18 cellular contexts compared by ENCODE assay signal in genomic region chr11:11037162-11037732, GRCh38.
DNase-seq lines count a peak whose midpoint lies in the region; ATAC-seq and TF ChIP-seq lines count a peak whose summit lies in the region.
"Had no signal": no experiment of that assay in that cellular context is flagged by ENCODE, and none has a peak within 500 bp of the region (broad histone marks: within the 10 kb centered on the region; RNA-seq: fewer than 3 reads in every experiment).

No MANE protein-coding gene starts in this region.

- H3K4me2 ChIP-seq in OCI-LY7 (ENCODE audit: low read length): no peak overlapping the region
- H3K4me2 ChIP-seq: smooth muscle cell had no signal

- peaks cover 2% of the 10 kb centered on the region for H3K4me1 Mint-ChIP-seq in activated naive CD8-positive, alpha-beta T cell treated with anti-CD3 and anti-CD28 coated beads, Interleukin-2, amount 10 ng/mL, durations not matched to agents 7 days and 5 days
- H3K4me1 Mint-ChIP-seq in activated naive CD8-positive, alpha-beta T cell treated with anti-CD3 and anti-CD28 coated beads, Interleukin-2, amount 50 U/mL, for 24 hours: peaks cover 4% of the 10 kb centered on the region
- H3K4me1 Mint-ChIP-seq: naive B cell had no signal

- no peaks in the 10 kb centered on the region for H3K9me3 ChIP-seq in OCI-LY7 (ENCODE audit: low read length)
- no peaks in the 10 kb centered on the region for H3K9me3 ChIP-seq in lower lobe of right lung
- no peaks in the 10 kb centered on the region for H3K9me3 ChIP-seq in tibial artery
- H3K9me3 ChIP-seq: BLaER1 treated with 17β-estradiol and CSF1 and Interleukin-3, amounts not matched to agents 10 nM and 100 nM; breast epithelium had no signal

- no peak overlapping the region for H3K27ac ChIP-seq in OCI-LY7 (ENCODE audit: low read depth, low read length, poor library complexity, severe bottlenecking)
- no peak overlapping the region for H3K27ac ChIP-seq in lower lobe of right lung
- H3K27ac ChIP-seq in tibial artery: peak overlapping the region; percentile 70 to 76
- H3K27ac ChIP-seq: BLaER1 treated with 17β-estradiol and CSF1 and Interleukin-3, amounts not matched to agents 10 nM and 100 nM; breast epithelium had no signal

- H3K9me3 Mint-ChIP-seq in activated naive CD8-positive, alpha-beta T cell treated with anti-CD3 and anti-CD28 coated beads, Interleukin-2, amount 10 ng/mL, durations not matched to agents 7 days and 5 days: no peaks in the 10 kb centered on the region
- H3K9me3 Mint-ChIP-seq in activated naive CD8-positive, alpha-beta T cell treated with anti-CD3 and anti-CD28 coated beads, Interleukin-2, amount 50 U/mL, for 24 hours: no peaks in the 10 kb centered on the region
- H3K9me3 Mint-ChIP-seq: dendritic cell treated with granulocyte-macrophage colony-stimulating factor and Interleukin-4, amounts not matched to agents 40 ng/mL and 50 ng/mL, for 4 days; T-helper 1 cell treated with Interleukin-12 subunit alpha and Interleukin-12 subunit beta and Interleukin-4 antibody, amounts not matched to agents 30 μg/mL and 1 μg/mL, for 36 hours had no signal

- H2AFZ ChIP-seq in OCI-LY7 (ENCODE audit: low read length): no peak overlapping the region
- H2AFZ ChIP-seq: parathyroid adenoma had no signal

- H4K20me1 ChIP-seq in OCI-LY7 (ENCODE audit: insufficient read depth, low read length): no peaks in the 10 kb centered on the region
- H4K20me1 ChIP-seq: BLaER1 treated with 17β-estradiol and CSF1 and Interleukin-3, amounts not matched to agents 10 nM and 100 nM had no signal

- H3K4me1 ChIP-seq in OCI-LY7 (ENCODE audit: insufficient read depth, low read length, poor library complexity, severe bottlenecking) (no peaks in the 10 kb centered on the region), lower lobe of right lung (peaks cover 15% of the 10 kb centered on the region), tibial artery (peaks cover 0 to 29% (median 12%) of the 10 kb centered on the region in 4 donors)
- H3K4me1 ChIP-seq: breast epithelium had no signal

- no peak for DNase-seq in activated naive CD8-positive, alpha-beta T cell treated with anti-CD3 and anti-CD28 coated beads, Interleukin-2, amount 10 ng/mL, durations not matched to agents 7 days and 5 days
- DNase-seq in activated naive CD8-positive, alpha-beta T cell treated with anti-CD3 and anti-CD28 coated beads, Interleukin-2, amount 50 U/mL, for 24 hours: no peak
- DNase-seq in OCI-LY7 (ENCODE audit: low spot score): no peak
- no peak for DNase-seq in lower lobe of right lung
- no peak for DNase-seq in tibial artery
- DNase-seq in G401 (ENCODE audit: low spot score): no peak
- DNase-seq in SKM-1 treated with dmso at 0.1 percent for 144 hours (lab: John Stamatoyannopoulos, UW; ENCODE audit: unreplicated experiment): no peak
- DNase-seq: activated CD8-positive, alpha-beta memory T cell treated with anti-CD3 and anti-CD28 coated beads for 24 hours; islet precursor cell; SIG-M5 had no signal

- no peak overlapping the region for H3K27ac Mint-ChIP-seq in activated naive CD8-positive, alpha-beta T cell treated with anti-CD3 and anti-CD28 coated beads, Interleukin-2, amount 10 ng/mL, durations not matched to agents 7 days and 5 days
- no peak overlapping the region for H3K27ac Mint-ChIP-seq in activated naive CD8-positive, alpha-beta T cell treated with anti-CD3 and anti-CD28 coated beads, Interleukin-2, amount 50 U/mL, for 24 hours
- H3K27ac Mint-ChIP-seq: T-helper 1 cell treated with Interleukin-12 subunit alpha and Interleukin-12 subunit beta and Interleukin-4 antibody, amounts not matched to agents 30 μg/mL and 1 μg/mL, for 36 hours had no signal

- no peak overlapping the region for H3K4me3 ChIP-seq in OCI-LY7 (ENCODE audit: low read depth, low read length, poor library complexity, severe bottlenecking)
- no peak overlapping the region for H3K4me3 ChIP-seq in lower lobe of right lung
- H3K4me3 ChIP-seq in tibial artery: no peak overlapping the region
- H3K4me3 ChIP-seq: BLaER1 treated with 17β-estradiol and CSF1 and Interleukin-3, amounts not matched to agents 10 nM and 100 nM; breast epithelium; smooth muscle cell had no signal

- H3K36me3 Mint-ChIP-seq in activated naive CD8-positive, alpha-beta T cell treated with anti-CD3 and anti-CD28 coated beads, Interleukin-2, amount 10 ng/mL, durations not matched to agents 7 days and 5 days: no peaks in the 10 kb centered on the region
- H3K36me3 Mint-ChIP-seq in activated naive CD8-positive, alpha-beta T cell treated with anti-CD3 and anti-CD28 coated beads, Interleukin-2, amount 50 U/mL, for 24 hours (ENCODE audit: low read depth): no peaks in the 10 kb centered on the region
- H3K36me3 Mint-ChIP-seq: naive B cell had no signal

- H3K27me3 Mint-ChIP-seq in activated naive CD8-positive, alpha-beta T cell treated with anti-CD3 and anti-CD28 coated beads, Interleukin-2, amount 10 ng/mL, durations not matched to agents 7 days and 5 days: peaks cover 9% of the 10 kb centered on the region
- no peaks in the 10 kb centered on the region for H3K27me3 Mint-ChIP-seq in activated naive CD8-positive, alpha-beta T cell treated with anti-CD3 and anti-CD28 coated beads, Interleukin-2, amount 50 U/mL, for 24 hours

- no TSS peak for BruUV-seq in OCI-LY7 (replicated peaks; lab: Mats Ljungman, UMichigan)

- intact Hi-C loops in OCI-LY7 (cut with micrococcal nuclease; ENCODE audit: unreplicated experiment) (loop anchor here (2.0 to 5.0 kb wide), 2 partner anchors 120 to 230 kb away; no protein-coding TSS in a partner anchor), lower lobe of right lung (cut with DNase I) (no loop called here), tibial artery (cut with DNase I; ENCODE audit: low total_unique reads) (loop anchor here (5.0 kb wide), 1 partner anchor 230 kb away; no protein-coding TSS in a partner anchor)

- TF ChIP-seq CTCF in OCI-LY7 (conservative IDR thresholded peaks at IDR 0.05; ENCODE audit: low read length) (peak; percentile 27; the same call in 1 of the 2 replicates), lower lobe of right lung (IDR thresholded peaks at IDR 0.05) (no peak), tibial artery (IDR thresholded peaks at IDR 0.05) (peak in 1 of 2 experiments; percentile 0)

- POLR2A ChIA-PET in activated naive CD8-positive, alpha-beta T cell treated with anti-CD3 and anti-CD28 coated beads, Interleukin-2, amount 10 ng/mL, durations not matched to agents 7 days and 5 days (lab: Charles Lee): no interaction called here
- POLR2A ChIA-PET in OCI-LY7 (lab: Charles Lee): interaction anchor here (0.6 kb wide), 1 partner anchor 222 kb away, joined by 4 read pairs; no protein-coding TSS in a partner anchor

- H3K27me3 ChIP-seq in lower lobe of right lung (ENCODE audit: low read depth): no peaks in the 10 kb centered on the region
- no peaks in the 10 kb centered on the region for H3K27me3 ChIP-seq in tibial artery
- H3K27me3 ChIP-seq: BLaER1 treated with 17β-estradiol and CSF1 and Interleukin-3, amounts not matched to agents 10 nM and 100 nM; breast epithelium had no signal

- no peaks in the 10 kb centered on the region for H3K9me2 ChIP-seq in OCI-LY7 (ENCODE audit: insufficient read depth, low read length)

- ATAC-seq in activated naive CD8-positive, alpha-beta T cell treated with anti-CD3 and anti-CD28 coated beads, Interleukin-2, amount 10 ng/mL, durations not matched to agents 7 days and 5 days (ENCODE audit: low read depth): peak; percentile 26
- no peak for ATAC-seq in activated naive CD8-positive, alpha-beta T cell treated with anti-CD3 and anti-CD28 coated beads, Interleukin-2, amount 50 U/mL, for 24 hours
- ATAC-seq in lower lobe of right lung (peak; percentile 24 to 40), HG03565 (IDR thresholded peaks at IDR 0.05; ENCODE audit: unreplicated experiment) (no peak)

- no peak overlapping the region for H3K4me3 Mint-ChIP-seq in activated naive CD8-positive, alpha-beta T cell treated with anti-CD3 and anti-CD28 coated beads, Interleukin-2, amount 10 ng/mL, durations not matched to agents 7 days and 5 days
- no peak overlapping the region for H3K4me3 Mint-ChIP-seq in activated naive CD8-positive, alpha-beta T cell treated with anti-CD3 and anti-CD28 coated beads, Interleukin-2, amount 50 U/mL, for 24 hours
- H3K4me3 Mint-ChIP-seq: dendritic cell treated with granulocyte-macrophage colony-stimulating factor and Interleukin-4, amounts not matched to agents 40 ng/mL and 50 ng/mL, for 4 days; naive B cell; T-helper 1 cell treated with Interleukin-12 subunit alpha and Interleukin-12 subunit beta and Interleukin-4 antibody, amounts not matched to agents 30 μg/mL and 1 μg/mL, for 36 hours had no signal

- H3K36me3 ChIP-seq in OCI-LY7 (ENCODE audit: insufficient read depth, low read length): no peaks in the 10 kb centered on the region
- no peaks in the 10 kb centered on the region for H3K36me3 ChIP-seq in lower lobe of right lung
- no peaks in the 10 kb centered on the region for H3K36me3 ChIP-seq in tibial artery
- H3K36me3 ChIP-seq: BLaER1 treated with 17β-estradiol and CSF1 and Interleukin-3, amounts not matched to agents 10 nM and 100 nM; breast epithelium had no signal

- in situ Hi-C loops in G401 (cut with HindIII; ENCODE audit: low sequenced_read_pairs): no loop called here

- CTCF ChIA-PET in OCI-LY7 (lab: Charles Lee; ENCODE audit: unreplicated experiment): interaction anchor here (0.9 kb wide), 1 partner anchor 17 kb away, joined by 3 read pairs; no protein-coding TSS in a partner anchor

- no peaks in the 10 kb centered on the region for H3K79me2 ChIP-seq in OCI-LY7 (ENCODE audit: insufficient read depth, low read depth, low read length)
- H3K79me2 ChIP-seq: parathyroid adenoma had no signal

Comparison
In these comparisons a context has a peak if more than half of its experiments do, and no peak if none do; other contexts are left out.
1. ATAC-seq: peak in activated naive CD8-positive, alpha-beta T cell treated with anti-CD3 and anti-CD28 coated beads, Interleukin-2, amount 10 ng/mL, durations not matched to agents 7 days and 5 days (single experiment) and lower lobe of right lung (2 of 2); none in activated naive CD8-positive, alpha-beta T cell treated with anti-CD3 and anti-CD28 coated beads, Interleukin-2, amount 50 U/mL, for 24 hours (single experiment) and HG03565 (single experiment).
2. H3K27ac ChIP-seq: peak in tibial artery (2 of 2); none in OCI-LY7 (single experiment) and lower lobe of right lung (single experiment).